In the genomic region with DNA sequence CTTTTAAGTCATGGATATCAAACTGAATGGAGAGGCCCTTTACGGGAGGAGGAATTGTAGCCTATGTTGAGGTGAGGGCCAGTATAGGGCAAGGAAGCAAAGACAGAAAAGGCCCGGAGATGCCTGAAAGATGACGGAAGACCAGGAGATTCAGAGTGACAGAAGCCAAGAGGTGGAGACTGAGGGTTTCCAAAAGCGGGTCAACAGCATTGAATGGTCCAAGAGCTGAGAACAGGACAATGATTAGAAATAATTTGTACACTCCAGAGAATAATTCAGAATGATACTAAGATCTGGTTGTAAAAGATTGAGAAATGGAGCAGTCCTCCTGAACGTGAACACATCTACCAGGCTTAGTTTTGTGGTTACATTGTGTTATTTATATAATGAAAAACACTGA, we compare ENCODE assay signal across 35 cellular contexts. TPM values are rescaled to one million over a fixed set of nuclear protein-coding genes. Genes with fewer than 3 reads are reported as not detected.
A peak's percentile ranks its signal among the peaks of the same experiment; 100 is the strongest.
DNase-seq lines count a peak whose midpoint lies in the region; ATAC-seq and TF ChIP-seq lines count a peak whose summit lies in the region.
"Had no signal": no experiment of that assay in that cellular context is flagged by ENCODE, and none has a peak within 500 bp of the region (broad histone marks: within the 10 kb centered on the region; RNA-seq: fewer than 3 reads in every experiment).

No MANE protein-coding gene starts in this region.

- peaks cover 7% of the 10 kb centered on the region for H3K9me3 Mint-ChIP-seq in activated T-cell treated with anti-CD3 and anti-CD28 coated beads, Interleukin-2, amount 50 U/mL, for 24 hours

- H3K36me3 ChIP-seq in WERI-Rb-1 = no peaks in the 10 kb centered on the region
- H3K36me3 ChIP-seq in osteoblast (ENCODE audit: insufficient read depth, low read length) = no peaks in the 10 kb centered on the region
- no peaks in the 10 kb centered on the region for H3K36me3 ChIP-seq in aorta (ENCODE audit: control insufficient read depth in 1 of 2, insufficient read depth in 2 of 2, low read length in 1 of 2)
- H3K36me3 ChIP-seq: BE2C; BLaER1; BLaER1 treated with 17β-estradiol and CSF1 and Interleukin-3, amounts not matched to agents 10 nM and 100 nM had no signal

- ATAC-seq in sciatic nerve (peak; percentile 65), aorta (ENCODE audit: low FRiP score) (peak; percentile 42), GM18909 (IDR thresholded peaks at IDR 0.05; ENCODE audit: poor library complexity, unreplicated experiment) (no peak), GM19023 (IDR thresholded peaks at IDR 0.05; ENCODE audit: unreplicated experiment) (no peak)
- ATAC-seq: A549; CD8-positive, alpha-beta T cell had no signal

- H3K4me1 ChIP-seq in osteoblast (ENCODE audit: insufficient read depth, low read length) (no peaks in the 10 kb centered on the region), aorta (ENCODE audit: control insufficient read depth in 1 of 2, insufficient read depth in 2 of 2, low read length in 2 of 2) (no peaks in the 10 kb centered on the region)
- H3K4me1 ChIP-seq: A549; BE2C; BLaER1; BLaER1 treated with 17β-estradiol and CSF1 and Interleukin-3, amounts not matched to agents 10 nM and 100 nM; Caco-2 had no signal

- H3K79me2 ChIP-seq in osteoblast (ENCODE audit: insufficient read depth, low read length) = no peaks in the 10 kb centered on the region

- intact Hi-C loops in sciatic nerve (cut with DNase I) = no loop called here
- intact Hi-C loops in aorta (cut with DNase I) = no loop called here

- no peak overlapping the region for H3K4me3 ChIP-seq in WERI-Rb-1 (ENCODE audit: low read depth, low read length)
- H3K4me3 ChIP-seq in osteoblast (ENCODE audit: insufficient read depth, low read length) = no peak overlapping the region
- no peak overlapping the region for H3K4me3 ChIP-seq in aorta (ENCODE audit: low read length in 2 of 2)
- H3K4me3 ChIP-seq: A549; BLaER1; BLaER1 treated with 17β-estradiol and CSF1 and Interleukin-3, amounts not matched to agents 10 nM and 100 nM had no signal

- no peak overlapping the region for H2AFZ ChIP-seq in osteoblast (ENCODE audit: low read length)

- peaks cover 4% of the 10 kb centered on the region for H3K4me1 Mint-ChIP-seq in activated T-cell treated with anti-CD3 and anti-CD28 coated beads, Interleukin-2, amount 50 U/mL, for 24 hours (ENCODE audit: low read depth)

- H3K27ac ChIP-seq in WERI-Rb-1 = peak overlapping the region; percentile 24; the same call in 1 of the 2 replicates
- no peak overlapping the region for H3K27ac ChIP-seq in osteoblast (ENCODE audit: low read depth, low read length)
- no peak overlapping the region for H3K27ac ChIP-seq in aorta (ENCODE audit: low read depth in 1 of 2, low read length in 2 of 2)
- H3K27ac ChIP-seq: 22Rv1; A549; BLaER1; BLaER1 treated with 17β-estradiol and CSF1 and Interleukin-3, amounts not matched to agents 10 nM and 100 nM had no signal

- H3K27me3 ChIP-seq in WERI-Rb-1 (ENCODE audit: insufficient read depth, low read depth, severe bottlenecking) = no peaks in the 10 kb centered on the region
- H3K27me3 ChIP-seq in osteoblast (ENCODE audit: insufficient read depth, low read length) = no peaks in the 10 kb centered on the region
- no peaks in the 10 kb centered on the region for H3K27me3 ChIP-seq in aorta (ENCODE audit: control insufficient read depth in 1 of 2, insufficient read depth in 2 of 2, low read length in 1 of 2)
- H3K27me3 ChIP-seq: BE2C; BLaER1; BLaER1 treated with 17β-estradiol and CSF1 and Interleukin-3, amounts not matched to agents 10 nM and 100 nM had no signal

- no peaks in the 10 kb centered on the region for H3K36me3 Mint-ChIP-seq in activated T-cell treated with anti-CD3 and anti-CD28 coated beads, Interleukin-2, amount 50 U/mL, for 24 hours (ENCODE audit: low read depth)
- H3K36me3 Mint-ChIP-seq: CD14-positive monocyte; CD4-positive, alpha-beta memory T cell; CD4-positive, CD25-positive, alpha-beta regulatory T cell; CD8-positive, alpha-beta memory T cell; CD8-positive, alpha-beta T cell had no signal

- H3K27ac Mint-ChIP-seq in activated T-cell treated with anti-CD3 and anti-CD28 coated beads, Interleukin-2, amount 50 U/mL, for 24 hours = no peak overlapping the region
- H3K27ac Mint-ChIP-seq: B cell; CD14-positive monocyte; CD4-positive, alpha-beta memory T cell; CD4-positive, alpha-beta T cell; CD8-positive, alpha-beta memory T cell; CD8-positive, alpha-beta T cell had no signal

- no peaks in the 10 kb centered on the region for H4K20me1 ChIP-seq in osteoblast (ENCODE audit: insufficient read depth, low read length)
- H4K20me1 ChIP-seq: BLaER1; BLaER1 treated with 17β-estradiol and CSF1 and Interleukin-3, amounts not matched to agents 10 nM and 100 nM had no signal

- TF ChIP-seq CTCF in WERI-Rb-1 (IDR thresholded peaks at IDR 0.05; ENCODE audit: low read depth, low read length) = no peak
- TF ChIP-seq CTCF in osteoblast (IDR thresholded peaks at IDR 0.05; ENCODE audit: extremely low read depth, low read depth, low read length) = no peak

- H3K4me2 ChIP-seq in osteoblast (ENCODE audit: insufficient read depth, low read length) = no peak overlapping the region
- H3K4me2 ChIP-seq: A549; BLaER1; BLaER1 treated with 17β-estradiol and CSF1 and Interleukin-3, amounts not matched to agents 10 nM and 100 nM had no signal

- H3K9me3 ChIP-seq in WERI-Rb-1 (ENCODE audit: severe bottlenecking) (peaks cover 2% of the 10 kb centered on the region), osteoblast (ENCODE audit: low read depth, low read length) (no peaks in the 10 kb centered on the region), aorta (ENCODE audit: control insufficient read depth, low read length) (no peaks in the 10 kb centered on the region)
- H3K9me3 ChIP-seq: A549, BE2C, Caco-2 had no signal

- H3K27me3 Mint-ChIP-seq in activated T-cell treated with anti-CD3 and anti-CD28 coated beads, Interleukin-2, amount 50 U/mL, for 24 hours = peaks cover 2% of the 10 kb centered on the region
- H3K27me3 Mint-ChIP-seq: CD4-positive, alpha-beta T cell had no signal

- DNase-seq in WERI-Rb-1 (no peak), osteoblast (ENCODE audit: insufficient read length, low spot score, missing footprints) (peak; percentile 42), sciatic nerve (ENCODE audit: low spot score) (no peak), aorta (no peak), GM19240 (ENCODE audit: insufficient read length, low spot score) (no peak)
- DNase-seq in activated T-cell treated with anti-CD3 and anti-CD28 coated beads, Interleukin-2, amount 50 U/mL, for 24 hours = no peak
- DNase-seq: 8988T; ACHN; AML-193; BE2C; C1 segment of cervical spinal cord; Caco-2; Calu3; CD4-positive, alpha-beta memory T cell; CD4-positive, alpha-beta T cell; CD4-positive, CD25-positive, alpha-beta regulatory T cell; CD8-positive, alpha-beta memory T cell; CD8-positive, alpha-beta T cell; COR-L47; DMS 273 treated with DMSO at 0.1 percent for 48 hours; DMS153; DMS53; DMS79; DMS79 treated with DMSO at 0.1 percent for 48 hours; DND-41; EL had no signal

- 87 to 93% methylated on average over 5 of the region's 5 CpGs for WGBS in aorta, 2 donors

- no peak overlapping the region for H3K4me3 Mint-ChIP-seq in activated T-cell treated with anti-CD3 and anti-CD28 coated beads, Interleukin-2, amount 50 U/mL, for 24 hours
- H3K4me3 Mint-ChIP-seq: B cell; CD14-positive monocyte; CD4-positive, alpha-beta memory T cell; CD4-positive, alpha-beta T cell; CD4-positive, CD25-positive, alpha-beta regulatory T cell; CD8-positive, alpha-beta memory T cell; CD8-positive, alpha-beta T cell had no signal

RNA-seq across cellular contexts. Expression of gene ZNF518B, which starts 45.5 kb away (rescaled TPM):
- 24.8 and 25.3 TPM in 2 replicates for total RNA-seq in osteoblast
- 20.3 TPM for total RNA-seq in sciatic nerve
- total RNA-seq in aorta = 10 to 100 TPM; 16.8 to 20.2 TPM
- 1 to 10 TPM; 4.8 to 5.0 TPM for polyA plus RNA-seq in aorta
- total RNA-seq: A673, Caco-2, Calu3 had no signal

Comparison
In these comparisons a context has a peak if more than half of its experiments do, and no peak if none do; other contexts are left out.
1. ATAC-seq: peak in sciatic nerve (single experiment) and aorta (single experiment); none in GM18909 (single experiment) and GM19023 (single experiment).